ENCODE assay signal across 19 cellular contexts in the genomic region with DNA sequence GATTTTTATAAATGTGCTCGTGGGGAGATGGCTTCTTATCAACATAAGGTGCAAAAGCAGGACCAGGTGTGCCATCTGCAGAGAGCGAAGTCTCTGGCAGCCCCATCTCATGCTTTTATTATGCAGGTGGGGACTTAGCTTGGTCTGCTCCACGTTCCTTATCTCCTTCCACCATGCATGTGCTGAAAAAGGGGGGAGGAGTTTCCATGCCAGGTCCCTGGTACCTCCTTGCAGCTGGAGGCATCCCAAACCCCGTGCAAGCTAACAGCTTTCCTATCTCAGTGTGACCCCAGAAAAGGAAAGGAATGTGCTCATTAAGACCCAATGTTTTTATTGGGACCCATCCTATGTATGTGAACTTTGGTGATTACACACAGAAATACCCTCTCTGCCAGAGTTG.
A peak's percentile ranks its signal among the peaks of the same experiment; 100 is the strongest.
DNase-seq lines count a peak whose midpoint lies in the region; ATAC-seq, FAIRE-seq and TF ChIP-seq lines count a peak whose summit lies in the region.
"Had no signal": no experiment of that assay in that cellular context is flagged by ENCODE, and none has a peak within 500 bp of the region (broad histone marks: within the 10 kb centered on the region; RNA-seq: fewer than 3 reads in every experiment).

No MANE protein-coding gene starts in this region.

- H3K36me3 ChIP-seq in DND-41 (ENCODE audit: insufficient read depth, low read length) (no peaks in the 10 kb centered on the region), K562 (ENCODE audit: control insufficient read depth, insufficient read depth, low read length) (no peaks in the 10 kb centered on the region)

- H3K4me1 ChIP-seq in DND-41 (ENCODE audit: insufficient read depth, low read length) (peaks cover 72% of the 10 kb centered on the region), K562 (replicated peaks in 1 of 2; ENCODE audit: control insufficient read depth in 2 of 2, insufficient read depth in 2 of 2, low read length in 2 of 2) (no peaks in the 10 kb centered on the region)

- H3K4me2 ChIP-seq in DND-41 (ENCODE audit: insufficient read depth, low read length) (no peak overlapping the region), K562 (ENCODE audit: insufficient read depth, low read length) (no peak overlapping the region)
- H3K4me2 ChIP-seq: GM23338 had no signal

- H2AFZ ChIP-seq in DND-41 (ENCODE audit: low read depth, low read length) (no peak overlapping the region), K562 (ENCODE audit: low read depth, low read length) (no peak overlapping the region)
- H2AFZ ChIP-seq: GM23338 had no signal

- H3K27me3 ChIP-seq in DND-41 (ENCODE audit: insufficient read depth, low read length, poor library complexity) (no peaks in the 10 kb centered on the region), K562 (ENCODE audit: control insufficient read depth in 2 of 2, insufficient read depth in 2 of 2, low read length in 2 of 2) (no peaks in the 10 kb centered on the region)

- in situ Hi-C loops in K562 (cut with MboI): no loop called here

- 0% methylated on average over 3 of the region's 4 CpGs for WGBS in K562 (ENCODE audit: insufficient coverage, low coverage, missing lambda C conversion rate)

- intact Hi-C loops in K562 (cut with micrococcal nuclease): no loop called here

- no peak for TF ChIP-seq POLR2A in K562 (conservative IDR thresholded peaks at IDR 0.05)

- CTCF ChIA-PET in K562 (lab: Yijun Ruan, JAX; ENCODE audit: low intra/inter-chr PET ratio): no interaction called here

- ATAC-seq in DND-41 (ENCODE audit: insufficient read depth, low read depth) (0 out of 3 replicates have a peak, but pooled peaks have one; percentile 39), K562 (no peak), omental fat pad (ENCODE audit: low FRiP score) (no peak)
- ATAC-seq: GM23338 had no signal

- POLR2A ChIA-PET in K562 (lab: Yijun Ruan, JAX): interaction anchor here (0.7 kb wide), 1 partner anchor 19 kb away, joined by 3 read pairs; no protein-coding TSS in a partner anchor

- H4K20me1 ChIP-seq in DND-41 (ENCODE audit: insufficient read depth, low read length): no peaks in the 10 kb centered on the region
- no peaks in the 10 kb centered on the region for H4K20me1 ChIP-seq in K562 (replicated peaks; ENCODE audit: control insufficient read depth, insufficient read depth, low read length)

- DNase-seq in CMK (ENCODE audit: low read depth) (peak; percentile 34), DND-41 (peak; percentile 53), K562 (ENCODE audit: extremely low read depth in 1 of 4, low spot score in 3 of 4) (no peak), AG08396 (ENCODE audit: low spot score) (no peak), omental fat pad (ENCODE audit: low spot score) (no peak)
- DNase-seq in stimulated activated naive CD4-positive, alpha-beta T cell treated with Interleukin-2 at 50 U/mL for 16 hours (lab: John Stamatoyannopoulos, UW): no peak
- DNase-seq: ACHN; AML-193; CD4-positive, alpha-beta T cell; GDM1; HCEC 1CT; KG1 had no signal

- peak overlapping the region; percentile 79 for H3K27ac ChIP-seq in DND-41 (ENCODE audit: low read length)
- H3K27ac ChIP-seq in K562 (ENCODE audit: extremely low read depth, low read depth, low read length): no peak overlapping the region
- H3K27ac ChIP-seq: C4-2B, HL-60 had no signal

- peaks cover 2% of the 10 kb centered on the region for H3K9me3 ChIP-seq in DND-41 (ENCODE audit: insufficient read depth, low read length, severe bottlenecking)
- H3K9me3 ChIP-seq in K562 (replicated peaks; ENCODE audit: control insufficient read depth, insufficient read depth, low read depth, low read length): no peaks in the 10 kb centered on the region

- no peak for FAIRE-seq in K562 (lab: Jason Lieb, UNC)
- FAIRE-seq: A204.1, GM12892, GM18507, H54 had no signal

- H3K79me2 ChIP-seq in DND-41 (ENCODE audit: insufficient read depth, low read length) (peaks cover 48% of the 10 kb centered on the region), K562 (ENCODE audit: control insufficient read depth, insufficient read depth, low read length) (no peaks in the 10 kb centered on the region)

- TF ChIP-seq EP300 in K562 (IDR thresholded peaks at IDR 0.05; ENCODE audit: low read length): no peak

- H3K4me3 ChIP-seq in DND-41 (ENCODE audit: low read depth in 1 of 2, low read length in 2 of 2) (no peak overlapping the region), K562 (no peak overlapping the region)
- H3K4me3 ChIP-seq: GM23338 had no signal

- H3K9ac ChIP-seq in DND-41 (ENCODE audit: low read depth, low read length) (peak overlapping the region; percentile 9; the same call in 1 of the 2 replicates), K562 (ENCODE audit: insufficient read depth in 1 of 2, low read depth in 2 of 2, low read length in 2 of 2) (no peak overlapping the region)

- no peaks in the 10 kb centered on the region for H3K9me1 ChIP-seq in K562 (ENCODE audit: control insufficient read depth, insufficient read depth, low read length)

- TF ChIP-seq RAD21 in K562 (CRISPR knock-in tag; conservative IDR thresholded peaks at IDR 0.05 in 1 of 2, IDR thresholded peaks at IDR 0.05 in 1 of 2): no peak

- TF ChIP-seq CTCF in DND-41 (IDR thresholded peaks at IDR 0.05; ENCODE audit: borderline replicate concordance, extremely low read depth, low read length, poor library complexity, severe bottlenecking): no peak
- no peak for TF ChIP-seq CTCF in K562 (IDR thresholded peaks at IDR 0.05 in 2 of 3, conservative IDR thresholded peaks at IDR 0.05 in 1 of 3; ENCODE audit: insufficient read depth in 2 of 3, low read depth in 1 of 3, low read length in 3 of 3)
- no peak for TF ChIP-seq CTCF in omental fat pad (IDR thresholded peaks at IDR 0.05)

- BruUV-seq in K562 (replicated peaks; lab: Mats Ljungman, UMichigan): no TSS peak

TF ChIP-seq in K562, 482 proteins besides CTCF, POLR2A, EP300 and RAD21:
- TF ChIP-seq TAL1 (IDR thresholded peaks at IDR 0.05) (peak; percentile 6; the same call in 1 of the 2 replicates), ZNF316 (IDR thresholded peaks at IDR 0.05) (no peak)

Comparison
In these comparisons a context has a peak if more than half of its experiments do, and no peak if none do; other contexts are left out.
1. DNase-seq: peak in CMK (single experiment) and DND-41 (single experiment); none in K562 (0 of 4), AG08396 (single experiment), stimulated activated naive CD4-positive, alpha-beta T cell treated with Interleukin-2 at 50 U/mL for 16 hours (single experiment) and omental fat pad (single experiment).